ENCODE assay signal across 13 cellular contexts in the genomic region with DNA sequence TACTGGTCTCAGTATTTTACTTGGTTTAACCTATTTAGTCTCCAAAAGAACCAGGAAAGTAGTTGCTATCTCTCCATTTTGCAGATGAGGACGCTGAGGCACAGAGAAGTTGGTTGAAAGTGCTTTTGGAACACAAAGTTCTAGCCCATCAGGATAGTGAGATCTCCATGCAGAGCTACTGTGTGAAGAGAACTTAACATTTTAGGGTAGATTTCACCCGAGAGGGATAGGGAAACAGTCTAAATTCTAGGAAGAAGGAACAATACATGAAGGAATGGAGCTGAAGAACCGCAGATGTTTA.
DNase-seq lines count a peak whose midpoint lies in the region; ATAC-seq, FAIRE-seq and TF ChIP-seq lines count a peak whose summit lies in the region.
"Had no signal": no experiment of that assay in that cellular context is flagged by ENCODE, and none has a peak within 500 bp of the region (broad histone marks: within the 10 kb centered on the region; RNA-seq: fewer than 3 reads in every experiment).

No MANE protein-coding gene starts in this region.

- BruUV-seq in IMR-90 (replicated peaks; lab: Mats Ljungman, UMichigan): no TSS peak

- intact Hi-C loops in IMR-90 (cut with micrococcal nuclease): no loop called here
- intact Hi-C loops in esophagus squamous epithelium (cut with DNase I): no loop called here

- H2BK15ac ChIP-seq in IMR-90 (ENCODE audit: low read depth, low read length): peak overlapping the region; percentile 18; the same call in 1 of the 3 replicates

- no peak overlapping the region; the same call in 1 of the 2 replicates for H3K9ac ChIP-seq in IMR-90 (ENCODE audit: low read depth, low read length)
- H3K9ac ChIP-seq in subcutaneous abdominal adipose tissue (ENCODE audit: low read length in 5 of 5): no peak overlapping the region

- H3K56ac ChIP-seq in IMR-90 (ENCODE audit: extremely low read depth, insufficient read depth, low read length): peak overlapping the region; percentile 37; the same call in 1 of the 2 replicates

- CTCF ChIA-PET in IMR-90 (lab: Yijun Ruan, JAX): no interaction called here

- H3K4me3 ChIP-seq in IMR-90 (ENCODE audit: insufficient read depth, low read depth, low read length): no peak overlapping the region
- H3K4me3 ChIP-seq in esophagus squamous epithelium: peak overlapping the region in 1 of 4 donors; percentile 35
- H3K4me3 ChIP-seq in subcutaneous abdominal adipose tissue (ENCODE audit: low read depth in 1 of 5, low read length in 5 of 5): peak overlapping the region in 1 of 5 donors; percentile 1
- H3K4me3 ChIP-seq in small intestine (ENCODE audit: low read depth in 1 of 2, low read length in 2 of 2): no peak overlapping the region

- H3K27me3 Mint-ChIP-seq in nephron (ENCODE audit: low read depth): no peaks in the 10 kb centered on the region
- H3K27me3 Mint-ChIP-seq: stimulated activated naive B cell treated with anti-CD40 and anti-IgM and Interleukin-4, amounts not matched to agents 10 μg/mL and 1 μg/mL and 100 μg/mL, for 72 hours had no signal

- H3K27ac ChIP-seq in IMR-90 (ENCODE audit: insufficient read depth, low read length): peak overlapping the region; percentile 88; the same call in 1 of the 2 replicates
- H3K27ac ChIP-seq in esophagus squamous epithelium: peak overlapping the region in 3 of 4 donors; percentile 55 to 68 (median 61)
- peak overlapping the region; percentile 17 for H3K27ac ChIP-seq in subcutaneous abdominal adipose tissue (ENCODE audit: low read depth, low read length)
- H3K27ac ChIP-seq in small intestine (ENCODE audit: low read depth in 1 of 2, low read length in 1 of 2): no peak overlapping the region

- H4K8ac ChIP-seq in IMR-90 (ENCODE audit: low read depth in 2 of 2, low read length in 2 of 2): peak overlapping the region; percentile 53 to 70; a peak in 3 of 4 replicates

- in situ Hi-C loops in IMR-90 (cut with MboI; ENCODE audit: low sequenced_read_pairs): no loop called here

- no peak overlapping the region for H2AK9ac ChIP-seq in IMR-90 (replicated peaks; ENCODE audit: low read depth, low read length, poor library complexity)

- H4K20me1 ChIP-seq in IMR-90 (ENCODE audit: insufficient read depth, low read length): no peaks in the 10 kb centered on the region

- H3K36me3 Mint-ChIP-seq in nephron (ENCODE audit: low read depth): no peaks in the 10 kb centered on the region
- H3K36me3 Mint-ChIP-seq: stimulated activated naive B cell treated with anti-CD40 and anti-IgM and Interleukin-4, amounts not matched to agents 10 μg/mL and 1 μg/mL and 100 μg/mL, for 72 hours had no signal

- H4K91ac ChIP-seq in IMR-90 (ENCODE audit: insufficient read depth, low read depth, low read length): peak overlapping the region; percentile 93

- TF ChIP-seq CTCF in IMR-90 (conservative IDR thresholded peaks at IDR 0.05; ENCODE audit: low read depth, low read length) (no peak), esophagus squamous epithelium (IDR thresholded peaks at IDR 0.05) (no peak), nephron (IDR thresholded peaks at IDR 0.05; ENCODE audit: unreplicated experiment in 3 of 3) (no peak)

- ATAC-seq in IMR-90 (ENCODE audit: low read depth) (no peak), HG02571 (IDR thresholded peaks at IDR 0.05; ENCODE audit: unreplicated experiment) (no peak)
- ATAC-seq: SK-N-SH treated with all-trans-retinoic acid at 6 μM for 48 hours; stimulated activated naive B cell treated with anti-CD40 and anti-IgM and Interleukin-4, amounts not matched to agents 10 μg/mL and 1 μg/mL and 100 μg/mL, for 72 hours had no signal

- peak overlapping the region; percentile 15; the same call in 1 of the 2 replicates for H3K23ac ChIP-seq in IMR-90 (ENCODE audit: low read depth, low read length)

- peak overlapping the region; percentile 57 for H3K14ac ChIP-seq in IMR-90 (replicated peaks; ENCODE audit: low read depth, low read length)

- H3K27ac Mint-ChIP-seq in nephron: peak overlapping the region; percentile 93 to 97 (median 96)
- H3K27ac Mint-ChIP-seq: stimulated activated naive B cell treated with anti-CD40 and anti-IgM and Interleukin-4, amounts not matched to agents 10 μg/mL and 1 μg/mL and 100 μg/mL, for 72 hours had no signal

- peak overlapping the region; percentile 71 for H3K4me2 ChIP-seq in IMR-90 (ENCODE audit: low read depth, low read length)

- H3K4ac ChIP-seq in IMR-90 (ENCODE audit: low read depth, low read length): peak overlapping the region; percentile 86

- TF ChIP-seq RAD21 in IMR-90 (IDR thresholded peaks at IDR 0.05; ENCODE audit: low read length): no peak

- H3K4me1 ChIP-seq in IMR-90 (ENCODE audit: control insufficient read depth, insufficient read depth, low read length) (peaks cover 25% of the 10 kb centered on the region), esophagus squamous epithelium (peaks cover 0 to 55% (median 22%) of the 10 kb centered on the region in 3 donors), subcutaneous abdominal adipose tissue (ENCODE audit: control insufficient read depth in 5 of 5, insufficient read depth in 5 of 5, low read length in 5 of 5) (peaks cover 21 to 59% (median 49%) of the 10 kb centered on the region in 5 donors), small intestine (ENCODE audit: control insufficient read depth in 2 of 2, insufficient read depth in 1 of 2, low read depth in 1 of 2, low read length in 1 of 2) (peaks cover 11 to 16% of the 10 kb centered on the region in 2 donors)

- peaks cover 49% of the 10 kb centered on the region for H3K4me1 Mint-ChIP-seq in nephron

- POLR2A ChIA-PET in IMR-90 (lab: Charles Lee; ENCODE audit: unreplicated experiment): interaction anchor here (0.6 kb wide), 1 partner anchor 52 kb away, joined by 3 read pairs; no protein-coding TSS in a partner anchor

- H4K5ac ChIP-seq in IMR-90 (ENCODE audit: low read depth, low read length): peak overlapping the region; percentile 72; the same call in 1 of the 2 replicates

- no peak for TF ChIP-seq POLR2A in IMR-90 (IDR thresholded peaks at IDR 0.05; ENCODE audit: low read depth, low read length)
- TF ChIP-seq POLR2A in esophagus squamous epithelium (IDR thresholded peaks at IDR 0.05): no peak

- peak overlapping the region in 2 of 3 experiments; percentile 57 to 59 for H3K4me3 Mint-ChIP-seq in nephron
- H3K4me3 Mint-ChIP-seq: stimulated activated naive B cell treated with anti-CD40 and anti-IgM and Interleukin-4, amounts not matched to agents 10 μg/mL and 1 μg/mL and 100 μg/mL, for 72 hours had no signal

- no peak for FAIRE-seq in small intestine (lab: Jason Lieb, UNC)
- FAIRE-seq: D721Med had no signal

- no peaks in the 10 kb centered on the region for H3K9me3 ChIP-seq in IMR-90 (ENCODE audit: control insufficient read depth, insufficient read depth, low read length)
- no peaks in the 10 kb centered on the region for H3K9me3 ChIP-seq in esophagus squamous epithelium
- H3K9me3 ChIP-seq in subcutaneous abdominal adipose tissue (ENCODE audit: control insufficient read depth in 5 of 5, low read length in 5 of 5): no peaks in the 10 kb centered on the region
- H3K9me3 ChIP-seq in small intestine (ENCODE audit: control insufficient read depth, low read depth): no peaks in the 10 kb centered on the region

- H3K36me3 ChIP-seq in IMR-90 (ENCODE audit: control insufficient read depth, insufficient read depth, low read length) (no peaks in the 10 kb centered on the region; the same call in 1 of the 2 replicates), esophagus squamous epithelium (peaks cover 0 to 5% (median 0%) of the 10 kb centered on the region in 3 donors), subcutaneous abdominal adipose tissue (ENCODE audit: control insufficient read depth in 5 of 5, insufficient read depth in 5 of 5, low read length in 5 of 5) (no peaks in the 10 kb centered on the region), small intestine (ENCODE audit: control insufficient read depth in 2 of 2, insufficient read depth in 2 of 2, low read length in 2 of 2) (no peaks in the 10 kb centered on the region)

- no peak overlapping the region; the same call in 1 of the 2 replicates for H2AK5ac ChIP-seq in IMR-90 (ENCODE audit: low read depth, low read length)

- H2BK5ac ChIP-seq in IMR-90 (ENCODE audit: low read depth, low read length, poor library complexity, severe bottlenecking): peak overlapping the region; percentile 88

- peak overlapping the region; percentile 86; the same call in 1 of the 2 replicates for H3K18ac ChIP-seq in IMR-90 (ENCODE audit: low read depth, low read length)

- peak overlapping the region; percentile 30; the same call in 1 of the 2 replicates for H2BK20ac ChIP-seq in IMR-90 (ENCODE audit: low read depth, low read length)

- H3K9me3 Mint-ChIP-seq in nephron: no peaks in the 10 kb centered on the region
- H3K9me3 Mint-ChIP-seq: stimulated activated naive B cell treated with anti-CD40 and anti-IgM and Interleukin-4, amounts not matched to agents 10 μg/mL and 1 μg/mL and 100 μg/mL, for 72 hours had no signal

- 20% methylated on average over 1 of the region's 3 CpGs; no CpG with 5 or more reads in 1 of the 2 experiments for WGBS in IMR-90 (ENCODE audit: extremely low coverage in 2 of 2, insufficient read length in 1 of 2), 2 experiments
- WGBS in esophagus squamous epithelium, 2 donors: 71 to 79% methylated on average over 3 of the region's 3 CpGs
- WGBS in small intestine, 3 donors: 42 to 59% (median 58%) methylated on average over 3 of the region's 3 CpGs

- peaks cover 35 to 75% of the 10 kb centered on the region in 2 experiments for H3K79me1 ChIP-seq in IMR-90 (ENCODE audit: low read depth in 1 of 2, low read length in 2 of 2)

- peaks cover 19% of the 10 kb centered on the region for H3K9me1 ChIP-seq in IMR-90 (ENCODE audit: insufficient read depth, low read length)

- no peak overlapping the region for H2AFZ ChIP-seq in IMR-90 (replicated peaks; ENCODE audit: low read length, poor library complexity)

- peak overlapping the region; percentile 92 for H2BK120ac ChIP-seq in IMR-90 (ENCODE audit: low read depth, low read length)

- DNase-seq in IMR-90 (no peak), esophagus squamous epithelium (lab: John Stamatoyannopoulos, UW) (no peak), small intestine (no peak), NCI-H1092 (lab: John Stamatoyannopoulos, UW) (no peak)
- no peak for DNase-seq in activated CD4-positive, alpha-beta T cell treated with anti-CD3 and anti-CD28 coated beads for 1 hour
- DNase-seq: dorsolateral prefrontal cortex; KG1; stimulated activated naive B cell treated with anti-CD40 and anti-IgM and Interleukin-4, amounts not matched to agents 10 μg/mL and 1 μg/mL and 100 μg/mL, for 72 hours had no signal

- dilution Hi-C loops in IMR-90 (cut with HindIII; ENCODE audit: low sequenced_read_pairs, unreplicated experiment): no loop called here

- no peaks in the 10 kb centered on the region for H3K27me3 ChIP-seq in IMR-90 (ENCODE audit: control insufficient read depth, insufficient read depth, low read length)
- no peaks in the 10 kb centered on the region for H3K27me3 ChIP-seq in esophagus squamous epithelium
- no peaks in the 10 kb centered on the region for H3K27me3 ChIP-seq in subcutaneous abdominal adipose tissue (ENCODE audit: control insufficient read depth in 5 of 5, insufficient read depth in 4 of 5, low read length in 5 of 5)
- no peaks in the 10 kb centered on the region for H3K27me3 ChIP-seq in small intestine (ENCODE audit: control insufficient read depth in 2 of 2, insufficient read depth in 2 of 2, low read length in 2 of 2)
- H3K27me3 ChIP-seq: dorsolateral prefrontal cortex had no signal

TF ChIP-seq in IMR-90, 13 proteins besides CTCF, POLR2A, EP300 and RAD21 (continues in another document):
- no peak for TF ChIP-seq RFX5 (IDR thresholded peaks at IDR 0.05; ENCODE audit: low read depth, low read length)

Comparison
In these comparisons a context has a peak if more than half of its experiments do, and no peak if none do; other contexts are left out.
1. H3K27ac ChIP-seq: peak in IMR-90 (single experiment), esophagus squamous epithelium (3 of 4) and subcutaneous abdominal adipose tissue (single experiment); none in small intestine (0 of 2).